ENCODE assay signal across 1 cellular context in genomic region chr16:8797364-8798173, GRCh38.
TF ChIP-seq lines count a peak whose summit lies in the region.

PMM2 (plus strand) TSS chr16:8797839; CDS start chr16:8797883, 44 bp downstream.
TMEM186 (minus strand) TSS chr16:8797639; CDS start chr16:8797614, 25 bp downstream.

TF ChIP-seq in HepG2, 621 proteins besides CTCF, POLR2A, EP300 and RAD21 (continued from another document and continues in another):
- TF ChIP-seq RERE (CRISPR knock-in tag; IDR thresholded peaks at IDR 0.05; ENCODE audit: low read depth) (peak; percentile 70; the same call in 1 of the 2 replicates), ZNF75D (CRISPR knock-in tag; IDR thresholded peaks at IDR 0.05; ENCODE audit: borderline replicate concordance) (no peak; the same call in 1 of the 2 replicates), ARID3A (IDR thresholded peaks at IDR 0.05; ENCODE audit: low read depth, low read length) (peak; percentile 83), ZNF343 (CRISPR knock-in tag; IDR thresholded peaks at IDR 0.05) (peak; percentile 93), TBP (CRISPR knock-in tag; IDR thresholded peaks at IDR 0.05) (peak; percentile 84; the same call in 1 of the 2 replicates), ZFP62 (CRISPR knock-in tag; IDR thresholded peaks at IDR 0.05) (0 out of 2 replicates have a peak, but pooled peaks have one; percentile 55), PHF21A (CRISPR knock-in tag; IDR thresholded peaks at IDR 0.05) (peak; percentile 71; the same call in 1 of the 2 replicates), DRAP1 (CRISPR knock-in tag; IDR thresholded peaks at IDR 0.05) (peak; percentile 87), YY1 (IDR thresholded peaks at IDR 0.05; ENCODE audit: insufficient read depth, insufficient replicate concordance, low read depth, low read length) (peak; percentile 86), MED13 (CRISPR knock-in tag; IDR thresholded peaks at IDR 0.05) (peak; percentile 65), PCBP2 (optimal IDR thresholded peaks at IDR 0.05; ENCODE audit: low read depth, low read length, poor library complexity, severe bottlenecking) (no peak), ZNF737 (CRISPR knock-in tag; IDR thresholded peaks at IDR 0.05; ENCODE audit: borderline replicate concordance) (0 out of 2 replicates have a peak, but pooled peaks have one; percentile 76), BRCA1 (CRISPR knock-in tag; IDR thresholded peaks at IDR 0.05) (peak; percentile 99), SP2 (CRISPR knock-in tag; IDR thresholded peaks at IDR 0.05) (peak; percentile 80), SNAPC2 (CRISPR knock-in tag; IDR thresholded peaks at IDR 0.05) (peak; percentile 98), ZBTB34 (CRISPR knock-in tag; IDR thresholded peaks at IDR 0.05) (0 out of 2 replicates have a peak, but pooled peaks have one; percentile 64), KIAA2018 (CRISPR knock-in tag; IDR thresholded peaks at IDR 0.05; ENCODE audit: borderline replicate concordance) (peak; percentile 87), ZFP37 (CRISPR knock-in tag; IDR thresholded peaks at IDR 0.05; ENCODE audit: borderline replicate concordance) (peak; percentile 88), CSRNP2 (CRISPR knock-in tag; conservative IDR thresholded peaks at IDR 0.05; ENCODE audit: low read depth) (no peak), JARID2 (CRISPR knock-in tag; IDR thresholded peaks at IDR 0.05; ENCODE audit: insufficient replicate concordance) (peak; percentile 95), STAT6 (CRISPR knock-in tag; IDR thresholded peaks at IDR 0.05; ENCODE audit: borderline replicate concordance) (peak; percentile 98; the same call in 1 of the 2 replicates), KLF13 (CRISPR knock-in tag; IDR thresholded peaks at IDR 0.05) (peak; percentile 70), MNT (IDR thresholded peaks at IDR 0.05) (peak; percentile 97)
